ENCODE assay signal across 9 cellular contexts in the genomic region with DNA sequence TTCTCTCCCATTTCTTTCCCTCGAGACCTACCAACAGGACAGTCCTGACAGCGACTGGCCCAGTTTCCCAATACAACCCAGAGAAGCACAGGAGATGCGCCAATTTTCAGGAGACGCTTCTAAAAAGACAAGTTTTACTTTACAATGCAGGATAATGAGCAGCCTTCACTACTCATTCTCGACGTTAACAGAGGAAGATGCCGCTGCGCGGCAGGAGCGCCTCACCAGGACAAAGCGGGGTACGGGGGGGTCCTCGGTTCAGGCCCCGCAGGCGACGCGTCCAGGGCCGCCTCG. TPM values are rescaled to one million over a fixed set of nuclear protein-coding genes. Genes with fewer than 3 reads are reported as not detected.
A peak's percentile ranks its signal among the peaks of the same experiment; 100 is the strongest.
DNase-seq lines count a peak whose midpoint lies in the region; ATAC-seq, FAIRE-seq and TF ChIP-seq lines count a peak whose summit lies in the region.
"Had no signal": no experiment of that assay in that cellular context is flagged by ENCODE, and none has a peak within 500 bp of the region (broad histone marks: within the 10 kb centered on the region; RNA-seq: fewer than 3 reads in every experiment).

No MANE protein-coding gene starts in this region.

- no peak for FAIRE-seq in RCC 7860 (lab: Jason Lieb, UNC)
- FAIRE-seq: colon had no signal

- 0 out of 2 replicates have a peak overlapping the region, but pooled peaks have one; percentile 60 for H2AFZ ChIP-seq in Loucy (ENCODE audit: low read length)

- intact Hi-C loops in colonic mucosa (cut with DNase I): loop anchor here (5.0 kb wide), 1 partner anchor 88 kb away; no protein-coding TSS in a partner anchor

- H3K4me1 ChIP-seq in Loucy (ENCODE audit: insufficient read depth, low read length, poor library complexity, severe bottlenecking): peaks cover 13% of the 10 kb centered on the region
- no peaks in the 10 kb centered on the region for H3K4me1 ChIP-seq in colonic mucosa
- H3K4me1 ChIP-seq in mesodermal cell (ENCODE audit: control insufficient read depth, insufficient read depth, low read length, poor library complexity, severe bottlenecking): no peaks in the 10 kb centered on the region

- H3K27ac ChIP-seq in colonic mucosa (peak overlapping the region; percentile 69), mesodermal cell (ENCODE audit: low read depth, low read length, severe bottlenecking) (no peak overlapping the region)

- peak; percentile 22 for ATAC-seq in GM21737 (IDR thresholded peaks at IDR 0.05; ENCODE audit: unreplicated experiment)

- H3K9ac ChIP-seq in Loucy (ENCODE audit: low read depth, low read length, poor library complexity, severe bottlenecking): peak overlapping the region; percentile 72
- peak overlapping the region; percentile 44 to 78 for H3K9ac ChIP-seq in colonic mucosa (ENCODE audit: low read depth in 2 of 2, low read length in 2 of 2)

- H3K36me3 ChIP-seq in Loucy (ENCODE audit: insufficient read depth, low read length) (no peaks in the 10 kb centered on the region), colonic mucosa (no peaks in the 10 kb centered on the region), mesodermal cell (ENCODE audit: control insufficient read depth, insufficient read depth, low read length) (no peaks in the 10 kb centered on the region)

- no peaks in the 10 kb centered on the region for H3F3A ChIP-seq in Loucy (ENCODE audit: low read depth)

- H3K4me3 ChIP-seq in Loucy (ENCODE audit: low read length, poor library complexity, severe bottlenecking): peak overlapping the region; percentile 79
- H3K4me3 ChIP-seq in colonic mucosa: peak overlapping the region; percentile 65
- peak overlapping the region; percentile 54 for H3K4me3 ChIP-seq in mesodermal cell (ENCODE audit: extremely low read depth, insufficient read depth, low read length, poor library complexity, severe bottlenecking)

- WGBS in mesodermal cell (ENCODE audit: insufficient coverage in 2 of 2), 2 experiments: 0 to 2% methylated on average over 11 to 13 of the region's 19 CpGs

- peak overlapping the region; percentile 81 for H3K4me2 ChIP-seq in Loucy (ENCODE audit: low read depth, low read length, poor library complexity, severe bottlenecking)

- DNase-seq in DMS 273 (lab: John Stamatoyannopoulos, UW; ENCODE audit: unreplicated experiment) (peak; percentile 58), DMS 273 treated with DMSO at 0.1 percent for 48 hours (lab: John Stamatoyannopoulos, UW) (no peak), colonic mucosa (peak; percentile 27), RCC 7860 (ENCODE audit: low spot score) (no peak), NCI-H146 (lab: John Stamatoyannopoulos, UW) (no peak)

- H3K27me3 ChIP-seq in Loucy (ENCODE audit: insufficient read depth, low read length, poor library complexity, severe bottlenecking): no peaks in the 10 kb centered on the region
- no peaks in the 10 kb centered on the region for H3K27me3 ChIP-seq in colonic mucosa

- no peaks in the 10 kb centered on the region for H3K9me3 ChIP-seq in Loucy (ENCODE audit: insufficient read depth, low read depth, low read length)
- H3K9me3 ChIP-seq in colonic mucosa: no peaks in the 10 kb centered on the region
- H3K9me3 ChIP-seq in mesodermal cell (ENCODE audit: control insufficient read depth, low read length): no peaks in the 10 kb centered on the region

- peaks cover 40% of the 10 kb centered on the region for H3K79me2 ChIP-seq in Loucy (ENCODE audit: insufficient read depth, low read length)

- H4K20me1 ChIP-seq in Loucy (ENCODE audit: insufficient read depth, low read length, poor library complexity, severe bottlenecking): no peaks in the 10 kb centered on the region

- TF ChIP-seq CTCF in Loucy (conservative IDR thresholded peaks at IDR 0.05; ENCODE audit: low read length) (no peak), colonic mucosa (IDR thresholded peaks at IDR 0.05) (no peak)

- H3K9me2 ChIP-seq in Loucy (replicated peaks; ENCODE audit: low read depth, low read length): no peaks in the 10 kb centered on the region

RNA-seq across cellular contexts. Expression of a gene that starts 0.7 kb away (rescaled TPM):
- 10 to 100 TPM; 11.0 to 14.9 TPM for total RNA-seq in colonic mucosa
- 5.3 TPM for polyA plus RNA-seq in mesodermal cell (2013, experiment 1 of 2)
- polyA plus RNA-seq in mesodermal cell (2013, experiment 2 of 2): 4.4 TPM

Comparison
In these comparisons a context has a peak if more than half of its experiments do, and no peak if none do; other contexts are left out.
1. DNase-seq: peak in DMS 273 (single experiment) and colonic mucosa (single experiment); none in DMS 273 treated with DMSO at 0.1 percent for 48 hours (single experiment), RCC 7860 (single experiment) and NCI-H146 (single experiment).
2. Peak in every context shown above with its lines, with median percentiles within 50 percentile points of each other: H3K4me3 ChIP-seq.